ENCODE assay signal across 1 cellular context in the genomic region with DNA sequence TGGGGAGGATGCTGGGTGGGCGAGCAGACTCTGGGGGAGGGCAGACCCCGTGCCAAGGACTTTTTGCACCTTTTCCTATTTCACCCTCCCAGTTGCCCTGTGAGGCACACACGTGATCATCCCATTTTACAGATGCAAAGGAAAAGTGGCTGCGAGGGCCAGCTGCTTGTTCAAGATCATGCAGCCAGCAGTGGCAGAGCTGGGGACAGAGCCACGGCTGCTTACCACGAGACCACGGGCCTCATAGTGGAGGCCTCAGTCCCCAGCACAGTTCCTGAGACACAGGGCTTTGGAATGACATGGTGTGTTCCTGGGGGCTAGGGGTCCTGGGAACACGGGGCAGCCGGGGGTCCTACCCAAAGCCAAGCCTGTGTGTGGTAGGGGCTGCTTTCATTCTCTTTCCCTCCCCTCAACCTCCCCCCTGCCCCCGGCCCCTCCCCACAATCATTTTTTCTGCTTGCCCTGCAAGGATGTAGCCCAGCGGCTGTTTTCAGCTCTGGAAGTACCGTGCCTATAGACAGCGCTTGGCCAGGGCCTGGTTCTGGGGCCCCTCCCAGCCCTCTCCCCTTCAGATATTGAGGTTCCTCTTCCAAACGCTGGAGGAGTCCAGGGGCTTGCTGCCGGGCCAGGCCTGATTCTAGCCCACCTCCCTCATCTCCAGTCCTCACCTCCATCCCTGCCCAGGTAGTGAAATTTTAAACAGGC.
TF ChIP-seq lines count a peak whose summit lies in the region.

No MANE protein-coding gene starts in this region.

TF ChIP-seq in endothelial cell of umbilical vein, 7 proteins besides CTCF, POLR2A, EP300 and RAD21 (continued from another document):
- no peak for TF ChIP-seq FOS (IDR thresholded peaks at IDR 0.05; ENCODE audit: borderline replicate concordance, insufficient read depth, low read length)
- no peak for TF ChIP-seq JUN (IDR thresholded peaks at IDR 0.05; ENCODE audit: borderline replicate concordance, insufficient read depth, insufficient read length, low read depth)
